Comparison of ENCODE assay signal across 29 cellular contexts in genomic region chr2:227932403-227932802, GRCh38.
A peak's percentile ranks its signal among the peaks of the same experiment; 100 is the strongest.
DNase-seq lines count a peak whose midpoint lies in the region; ATAC-seq and TF ChIP-seq lines count a peak whose summit lies in the region.
"Had no signal": no experiment of that assay in that cellular context is flagged by ENCODE, and none has a peak within 500 bp of the region (broad histone marks: within the 10 kb centered on the region; RNA-seq: fewer than 3 reads in every experiment).

No MANE protein-coding gene starts in this region.

- no peak overlapping the region for H3K27ac ChIP-seq in OCI-LY7 (ENCODE audit: low read depth, low read length, poor library complexity, severe bottlenecking)
- no peak overlapping the region for H3K27ac ChIP-seq in right cardiac atrium (ENCODE audit: low read length)
- H3K27ac ChIP-seq: BLaER1 treated with 17β-estradiol and CSF1 and Interleukin-3, amounts not matched to agents 10 nM and 100 nM; breast epithelium; gastroesophageal sphincter; lower lobe of right lung; prostate gland had no signal

- WGBS in right cardiac atrium, result 75% methylated on average over 2 of the region's 2 CpGs

- no peaks in the 10 kb centered on the region for H3K9me3 ChIP-seq in Caco-2
- no peaks in the 10 kb centered on the region for H3K9me3 ChIP-seq in OCI-LY7 (ENCODE audit: low read length)
- no peaks in the 10 kb centered on the region for H3K9me3 ChIP-seq in right cardiac atrium (ENCODE audit: control insufficient read depth, low read length)
- H3K9me3 ChIP-seq: lower lobe of right lung, prostate gland had no signal

- peak; percentile 61 for ATAC-seq in left colon
- ATAC-seq in activated CD4-positive, CD25-positive, alpha-beta regulatory T cell treated with anti-CD3 and anti-CD28 coated beads, Interleukin-2, amount 50 U/mL, for 24 hours, result no peak
- ATAC-seq in right cardiac atrium, result no peak
- ATAC-seq: activated T-cell treated with anti-CD3 and anti-CD28 coated beads, Interleukin-2, amount 50 U/mL, for 4 hours; gastroesophageal sphincter; lower lobe of right lung; naive thymus-derived CD4-positive, alpha-beta T cell; stimulated activated naive B cell treated with anti-CD40 and anti-IgM and Interleukin-4, amounts not matched to agents 10 μg/mL and 1 μg/mL and 100 μg/mL, for 72 hours had no signal

- TF ChIP-seq RAD21 in Ishikawa (IDR thresholded peaks at IDR 0.05; ENCODE audit: low read depth), result 0 out of 2 replicates have a peak, but pooled peaks have one; percentile 5

- DNase-seq in Caco-2 (no peak), OCI-LY7 (ENCODE audit: low spot score) (no peak), left colon (no peak), right cardiac atrium (no peak)
- DNase-seq in stimulated activated CD4-positive, alpha-beta T cell treated with anti-CD3 and anti-CD28 coated beads, Interleukin-12 subunit alpha, Interleukin-12 subunit beta, amount 100 ng/mL, for 4 hours, result no peak
- DNase-seq in activated CD4-positive, alpha-beta T cell treated with anti-CD3 and anti-CD28 coated beads, Interleukin-2, amount 50 U/mL, for 1 hour, result no peak
- DNase-seq: activated gamma-delta T cell; activated naive CD8-positive, alpha-beta T cell treated with anti-CD3 and anti-CD28 coated beads for 36 hours; activated T-cell treated with anti-CD3 and anti-CD28 coated beads, Interleukin-2, amount 50 U/mL, for 4 hours; anterior cingulate cortex; DND-41; GOT3; HFFc6; lower lobe of right lung; naive thymus-derived CD4-positive, alpha-beta T cell; NCI-H2171; NCI-H510A; SHP77 treated with DMSO at 0.1 percent for 48 hours; stimulated activated naive B cell treated with anti-CD40 and anti-IgM and Interleukin-4, amounts not matched to agents 10 μg/mL and 1 μg/mL and 100 μg/mL, for 72 hours; substantia nigra; SW 1271; T-helper 9 cell had no signal

- no peaks in the 10 kb centered on the region for H3K79me2 ChIP-seq in OCI-LY7 (ENCODE audit: insufficient read depth, low read depth, low read length)

- H3K36me3 ChIP-seq in Caco-2 (ENCODE audit: control insufficient read depth, insufficient read depth, low read length) (no peaks in the 10 kb centered on the region), OCI-LY7 (ENCODE audit: insufficient read depth, low read length) (no peaks in the 10 kb centered on the region)
- H3K36me3 ChIP-seq: breast epithelium, gastroesophageal sphincter, lower lobe of right lung, prostate gland had no signal

- no peaks in the 10 kb centered on the region for H3K27me3 Mint-ChIP-seq in Caco-2 (ENCODE audit: insufficient read depth, unreplicated experiment)
- H3K27me3 Mint-ChIP-seq: stimulated activated naive B cell treated with anti-CD40 and anti-IgM and Interleukin-4, amounts not matched to agents 10 μg/mL and 1 μg/mL and 100 μg/mL, for 72 hours; type B pancreatic cell had no signal

- no peak overlapping the region for H2AFZ ChIP-seq in OCI-LY7 (ENCODE audit: low read length)

- no peaks in the 10 kb centered on the region for H3K9me3 Mint-ChIP-seq in Caco-2 (ENCODE audit: unreplicated experiment)

- H3K36me3 Mint-ChIP-seq in Caco-2 (ENCODE audit: insufficient read depth, unreplicated experiment), result no peaks in the 10 kb centered on the region
- H3K36me3 Mint-ChIP-seq: activated naive CD8-positive, alpha-beta T cell treated with anti-CD3 and anti-CD28 coated beads for 36 hours; naive thymus-derived CD4-positive, alpha-beta T cell; type B pancreatic cell had no signal

- intact Hi-C loops in Caco-2 (cut with micrococcal nuclease; ENCODE audit: unreplicated experiment) (loop anchor here (5.0 to 10.0 kb wide), 2 partner anchors 105 to 242 kb away; no protein-coding TSS in a partner anchor), OCI-LY7 (cut with micrococcal nuclease; ENCODE audit: unreplicated experiment) (no loop called here), left colon (cut with DNase I, micrococcal nuclease) (no loop called here), right cardiac atrium (cut with DNase I) (no loop called here)

- no peak overlapping the region for H3K4me3 Mint-ChIP-seq in Caco-2 (ENCODE audit: unreplicated experiment)
- H3K4me3 Mint-ChIP-seq: activated naive CD8-positive, alpha-beta T cell treated with anti-CD3 and anti-CD28 coated beads for 36 hours; activated T-cell treated with anti-CD3 and anti-CD28 coated beads, Interleukin-2, amount 50 U/mL, for 4 hours; HFFc6; naive thymus-derived CD4-positive, alpha-beta T cell; stimulated activated naive B cell treated with anti-CD40 and anti-IgM and Interleukin-4, amounts not matched to agents 10 μg/mL and 1 μg/mL and 100 μg/mL, for 72 hours; type B pancreatic cell had no signal

- BruUV-seq in Caco-2 (replicated peaks; lab: Mats Ljungman, UMichigan) (no TSS peak), OCI-LY7 (replicated peaks; lab: Mats Ljungman, UMichigan) (no TSS peak)

- no peaks in the 10 kb centered on the region for H4K20me1 ChIP-seq in OCI-LY7 (ENCODE audit: insufficient read depth, low read length)
- H4K20me1 ChIP-seq: BLaER1 treated with 17β-estradiol and CSF1 and Interleukin-3, amounts not matched to agents 10 nM and 100 nM had no signal

- H3K4me3 ChIP-seq in Caco-2 (ENCODE audit: low read depth, low read length), result no peak overlapping the region
- no peak overlapping the region for H3K4me3 ChIP-seq in OCI-LY7 (ENCODE audit: low read depth, low read length, poor library complexity, severe bottlenecking)
- H3K4me3 ChIP-seq in right cardiac atrium (ENCODE audit: low read length), result no peak overlapping the region
- H3K4me3 ChIP-seq: BLaER1 treated with 17β-estradiol and CSF1 and Interleukin-3, amounts not matched to agents 10 nM and 100 nM; breast epithelium; gastroesophageal sphincter; lower lobe of right lung; prostate gland had no signal

- H3K4me1 Mint-ChIP-seq in Caco-2 (ENCODE audit: low read depth, unreplicated experiment), result peaks cover 7% of the 10 kb centered on the region
- H3K4me1 Mint-ChIP-seq: activated naive CD8-positive, alpha-beta T cell treated with anti-CD3 and anti-CD28 coated beads for 36 hours; stimulated activated naive B cell treated with anti-CD40 and anti-IgM and Interleukin-4, amounts not matched to agents 10 μg/mL and 1 μg/mL and 100 μg/mL, for 72 hours had no signal

- TF ChIP-seq CTCF in Caco-2 (IDR thresholded peaks at IDR 0.05; ENCODE audit: insufficient read depth in 1 of 2, low read depth in 1 of 2, low read length in 1 of 2, severe bottlenecking in 1 of 2, unreplicated experiment in 1 of 2) (peak; percentile 9 to 19), OCI-LY7 (conservative IDR thresholded peaks at IDR 0.05; ENCODE audit: low read length) (peak; percentile 29; the same call in 1 of the 2 replicates)

- no peaks in the 10 kb centered on the region for H3K27me3 ChIP-seq in Caco-2 (replicated peaks; ENCODE audit: control insufficient read depth, insufficient read depth, low read length)
- H3K27me3 ChIP-seq in right cardiac atrium (ENCODE audit: control insufficient read depth, insufficient read depth), result no peaks in the 10 kb centered on the region
- H3K27me3 ChIP-seq: BLaER1 treated with 17β-estradiol and CSF1 and Interleukin-3, amounts not matched to agents 10 nM and 100 nM; breast epithelium had no signal

- H3K4me1 ChIP-seq in Caco-2 (no peaks in the 10 kb centered on the region), OCI-LY7 (ENCODE audit: insufficient read depth, low read length, poor library complexity, severe bottlenecking) (no peaks in the 10 kb centered on the region), right cardiac atrium (ENCODE audit: control insufficient read depth, insufficient read depth, low read length) (no peaks in the 10 kb centered on the region)
- H3K4me1 ChIP-seq: BLaER1 treated with 17β-estradiol and CSF1 and Interleukin-3, amounts not matched to agents 10 nM and 100 nM; breast epithelium; gastroesophageal sphincter; lower lobe of right lung; prostate gland had no signal

- CTCF ChIA-PET in Caco-2 (lab: Charles Lee) (interaction anchor here (0.6 kb wide), 1 partner anchor 448 kb away, joined by 4 read pairs; no protein-coding TSS in a partner anchor), OCI-LY7 (lab: Charles Lee; ENCODE audit: unreplicated experiment) (no interaction called here)

- TF ChIP-seq EP300 in Ishikawa (IDR thresholded peaks at IDR 0.05; ENCODE audit: borderline replicate concordance), result no peak

- H3K9me2 ChIP-seq in OCI-LY7 (ENCODE audit: insufficient read depth, low read length), result no peaks in the 10 kb centered on the region

- no peak overlapping the region for H3K4me2 ChIP-seq in OCI-LY7 (ENCODE audit: low read length)
- H3K4me2 ChIP-seq: BLaER1 treated with 17β-estradiol and CSF1 and Interleukin-3, amounts not matched to agents 10 nM and 100 nM had no signal

- no peak overlapping the region for H3K27ac Mint-ChIP-seq in Caco-2 (ENCODE audit: unreplicated experiment)
- H3K27ac Mint-ChIP-seq: activated naive CD8-positive, alpha-beta T cell treated with anti-CD3 and anti-CD28 coated beads for 36 hours; HFFc6; naive thymus-derived CD4-positive, alpha-beta T cell; stimulated activated naive B cell treated with anti-CD40 and anti-IgM and Interleukin-4, amounts not matched to agents 10 μg/mL and 1 μg/mL and 100 μg/mL, for 72 hours; type B pancreatic cell had no signal

- POLR2A ChIA-PET in Caco-2 (lab: Charles Lee), result no interaction called here
- POLR2A ChIA-PET in OCI-LY7 (lab: Charles Lee), result interaction anchor here (0.6 kb wide), 1 partner anchor 98 kb away, joined by 3 read pairs; no protein-coding TSS in a partner anchor

TF ChIP-seq in Ishikawa, 13 proteins besides CTCF, POLR2A, EP300 and RAD21 (continues in another document):
- TF ChIP-seq USF1 (IDR thresholded peaks at IDR 0.05) (no peak), TAF1 (IDR thresholded peaks at IDR 0.05; ENCODE audit: low read depth) (no peak), ZBTB7A (IDR thresholded peaks at IDR 0.05; ENCODE audit: low read depth) (no peak), YY1 (IDR thresholded peaks at IDR 0.05; ENCODE audit: low read depth) (no peak), FOXM1 (IDR thresholded peaks at IDR 0.05; ENCODE audit: borderline replicate concordance, low read depth) (no peak), CREB1 (IDR thresholded peaks at IDR 0.05; ENCODE audit: low read depth) (no peak)
